In the genomic region with DNA sequence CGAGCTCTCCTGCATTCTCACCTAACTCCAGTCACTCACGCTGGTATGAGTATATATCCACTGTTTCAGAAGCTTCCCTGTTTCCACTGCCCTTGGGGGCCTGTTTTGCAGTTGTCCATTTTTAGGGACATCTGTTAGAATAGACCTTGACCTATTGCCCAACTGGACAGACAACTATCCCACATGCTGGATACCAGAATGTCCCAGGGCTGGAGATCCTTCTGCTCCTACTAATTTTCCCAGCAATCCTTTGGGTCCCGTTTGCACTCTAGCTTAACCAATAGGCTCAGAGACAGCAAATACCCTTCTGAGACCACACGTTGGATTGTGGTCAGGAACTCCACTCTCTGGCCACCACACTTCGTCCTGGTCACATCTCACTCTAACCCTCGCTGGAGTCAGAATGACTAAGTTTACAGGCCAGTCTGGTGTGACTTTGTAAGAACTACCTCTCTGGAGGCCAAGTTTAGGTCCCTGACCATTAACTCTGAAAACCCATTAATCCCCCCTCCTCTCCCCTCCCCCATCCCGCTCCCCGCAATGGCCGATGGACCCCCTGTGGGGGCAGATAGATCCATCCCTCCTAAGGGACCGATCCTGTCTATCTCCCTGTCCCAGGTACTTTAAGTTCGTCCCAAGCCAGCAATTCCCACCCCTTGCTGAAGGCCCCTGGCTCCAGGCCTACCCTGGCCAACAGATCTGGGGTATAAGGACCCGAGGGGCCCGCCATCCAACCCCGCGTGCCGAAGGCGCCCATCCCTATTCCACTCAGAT, we compare ENCODE assay signal across 1 cellular context.
TF ChIP-seq lines count a peak whose summit lies in the region.

No MANE protein-coding gene starts in this region.

TF ChIP-seq in liver, 16 proteins besides CTCF, POLR2A, EP300 and RAD21 (continued from another document):
- TF ChIP-seq RXRA (IDR thresholded peaks at IDR 0.05) (peak; percentile 53 to 55), FOXA2 (IDR thresholded peaks at IDR 0.05) (no peak)
